ENCODE assay signal across 15 cellular contexts in the genomic region with DNA sequence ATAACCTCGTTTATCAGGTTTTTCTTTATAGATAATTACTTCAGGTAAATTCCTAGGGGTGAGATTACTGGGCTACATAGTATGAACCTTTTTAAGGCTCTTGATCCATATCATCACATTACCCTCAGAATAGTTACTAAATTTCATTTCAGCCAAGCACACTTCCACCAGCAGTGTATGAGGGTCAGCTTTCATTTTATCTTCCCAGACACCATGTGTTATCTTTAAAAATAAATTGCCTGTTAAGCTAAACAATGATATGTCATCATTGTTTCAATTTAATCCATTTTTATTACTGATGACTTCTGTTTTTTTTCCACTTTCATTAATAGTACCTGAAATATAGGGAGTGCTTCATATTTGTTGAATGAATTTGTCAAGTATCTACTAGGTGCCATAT.
"Had no signal": no experiment of that assay in that cellular context is flagged by ENCODE, and none has a peak within 500 bp of the region (broad histone marks: within the 10 kb centered on the region; RNA-seq: fewer than 3 reads in every experiment).

No MANE protein-coding gene starts in this region.

- H3K27me3 ChIP-seq: foreskin keratinocyte, hepatocyte, right atrium auricular region, sigmoid colon had no signal

- H3K27ac ChIP-seq: coronary artery, foreskin keratinocyte, hepatocyte, right atrium auricular region, sigmoid colon, skin epidermis had no signal

- H3K36me3 Mint-ChIP-seq: natural killer cell; stimulated activated naive B cell treated with anti-CD40 and anti-IgM and Interleukin-4, amounts not matched to agents 10 μg/mL and 1 μg/mL and 100 μg/mL, for 72 hours had no signal

- H3K4me3 Mint-ChIP-seq: endodermal cell; natural killer cell; neural crest cell; stimulated activated naive B cell treated with anti-CD40 and anti-IgM and Interleukin-4, amounts not matched to agents 10 μg/mL and 1 μg/mL and 100 μg/mL, for 72 hours had no signal

- H3K27ac Mint-ChIP-seq: endodermal cell; natural killer cell; stimulated activated naive B cell treated with anti-CD40 and anti-IgM and Interleukin-4, amounts not matched to agents 10 μg/mL and 1 μg/mL and 100 μg/mL, for 72 hours had no signal

- H3K36me3 ChIP-seq: right atrium auricular region, sigmoid colon had no signal

- H3K4me3 ChIP-seq: coronary artery, hepatocyte, right atrium auricular region, sigmoid colon, skin epidermis had no signal

- DNase-seq: effector CD4-positive, alpha-beta T cell; endodermal cell; erythroblast; foreskin keratinocyte; head of caudate nucleus; natural killer cell; sigmoid colon; stimulated activated CD4-positive, alpha-beta T cell treated with anti-CD3 and anti-CD28 coated beads, Interleukin-2, amount 100 ng/mL, for 24 hours; stimulated activated CD4-positive, alpha-beta T cell treated with anti-CD3 and anti-CD28 coated beads, Interleukin-4, amount 100 ng/mL, for 4 hours; stimulated activated naive B cell treated with anti-CD40 and anti-IgM and Interleukin-4, amounts not matched to agents 10 μg/mL and 1 μg/mL and 100 μg/mL, for 72 hours had no signal

- H3K4me1 Mint-ChIP-seq: neural crest cell; stimulated activated naive B cell treated with anti-CD40 and anti-IgM and Interleukin-4, amounts not matched to agents 10 μg/mL and 1 μg/mL and 100 μg/mL, for 72 hours had no signal

- ATAC-seq: foreskin keratinocyte; natural killer cell; stimulated activated naive B cell treated with anti-CD40 and anti-IgM and Interleukin-4, amounts not matched to agents 10 μg/mL and 1 μg/mL and 100 μg/mL, for 72 hours had no signal

- H3K9me3 ChIP-seq: right atrium auricular region, sigmoid colon had no signal

- H3K9me3 Mint-ChIP-seq: endodermal cell; natural killer cell; neural crest cell; stimulated activated naive B cell treated with anti-CD40 and anti-IgM and Interleukin-4, amounts not matched to agents 10 μg/mL and 1 μg/mL and 100 μg/mL, for 72 hours had no signal

- H3K4me1 ChIP-seq: foreskin keratinocyte had no signal
